ENCODE assay signal across 26 cellular contexts in the genomic region with DNA sequence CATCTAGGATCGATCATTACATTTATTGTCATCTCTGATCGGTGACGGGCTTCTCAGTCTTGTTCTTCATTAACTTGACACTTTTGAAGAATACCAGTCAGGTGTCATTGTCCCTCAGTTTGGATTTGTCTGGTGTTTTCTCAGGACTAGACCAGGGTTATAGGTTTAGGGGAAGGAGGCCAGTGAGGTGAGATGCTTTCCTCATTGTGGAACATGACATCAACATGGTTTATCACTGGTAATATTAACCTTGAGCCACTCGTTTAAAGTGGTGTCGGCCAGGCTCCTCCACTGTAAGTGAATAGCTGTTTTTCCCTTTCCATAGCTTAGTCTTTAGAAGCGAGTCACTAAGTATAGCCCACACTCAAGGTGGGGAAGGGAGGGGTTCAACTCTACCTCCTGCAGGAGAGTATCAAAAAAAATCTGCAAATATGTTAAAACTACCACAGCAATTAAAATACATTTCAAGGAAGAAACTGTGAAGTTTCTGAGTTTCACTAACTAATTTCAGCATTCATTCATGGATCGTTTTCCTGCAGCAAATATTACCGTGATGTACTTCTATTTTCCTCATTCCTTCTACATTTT. TPM values are rescaled to one million over a fixed set of nuclear protein-coding genes. Genes with fewer than 3 reads are reported as not detected.
DNase-seq lines count a peak whose midpoint lies in the region; ATAC-seq, FAIRE-seq and TF ChIP-seq lines count a peak whose summit lies in the region.
"Had no signal": no experiment of that assay in that cellular context is flagged by ENCODE, and none has a peak within 500 bp of the region (broad histone marks: within the 10 kb centered on the region; RNA-seq: fewer than 3 reads in every experiment).

No MANE protein-coding gene starts in this region.

- H3K27ac Mint-ChIP-seq in progenitor cell of endocrine pancreas: peak overlapping the region; percentile 71
- H3K27ac Mint-ChIP-seq: CD14-positive monocyte; CD4-positive, alpha-beta T cell; HFFc6 had no signal

- peaks cover 4% of the 10 kb centered on the region for H3K4me1 Mint-ChIP-seq in progenitor cell of endocrine pancreas (ENCODE audit: low read depth)
- H3K4me1 Mint-ChIP-seq: CD8-positive, alpha-beta memory T cell had no signal

- H3K27ac ChIP-seq in HepG2 (ENCODE audit: extremely low read length, insufficient read depth, low read length): no peak overlapping the region
- H3K27ac ChIP-seq in right lobe of liver: no peak overlapping the region
- H3K27ac ChIP-seq in esophagus muscularis mucosa (replicated peaks in 1 of 4): no peak overlapping the region
- H3K27ac ChIP-seq: 22Rv1; BLaER1 treated with 17β-estradiol and CSF1 and Interleukin-3, amounts not matched to agents 10 nM and 100 nM; GM23248 had no signal

- peaks cover 65% of the 10 kb centered on the region for H3K36me3 Mint-ChIP-seq in progenitor cell of endocrine pancreas (ENCODE audit: insufficient read depth)

- peak; percentile 34 for ATAC-seq in Right ventricle myocardium superior (ENCODE audit: poor library complexity)
- no peak for ATAC-seq in HepG2
- no peak for ATAC-seq in right lobe of liver

- CTCF ChIA-PET in HepG2 (lab: Yijun Ruan, JAX; ENCODE audit: low intra/inter-chr PET ratio, low total read pairs): no interaction called here

- no peaks in the 10 kb centered on the region for H3K27me3 Mint-ChIP-seq in progenitor cell of endocrine pancreas
- H3K27me3 Mint-ChIP-seq: CD4-positive, alpha-beta T cell had no signal

- peaks cover 4 to 10% of the 10 kb centered on the region in 2 experiments; a peak in 3 of 5 replicates for H3K36me3 ChIP-seq in HepG2 (replicated peaks in 1 of 2; ENCODE audit: control insufficient read depth in 1 of 2, insufficient read depth in 2 of 2, low read length in 2 of 2)
- no peaks in the 10 kb centered on the region for H3K36me3 ChIP-seq in right lobe of liver
- no peaks in the 10 kb centered on the region for H3K36me3 ChIP-seq in esophagus muscularis mucosa
- H3K36me3 ChIP-seq: BE2C, HAP-1 had no signal

- no peak overlapping the region for H3K4me2 ChIP-seq in HepG2 (ENCODE audit: low read depth, low read length)

- H3K4me3 ChIP-seq in HepG2 (replicated peaks in 1 of 3; ENCODE audit: insufficient read depth in 1 of 3, low read depth in 2 of 3, low read length in 3 of 3): no peak overlapping the region
- no peak overlapping the region for H3K4me3 ChIP-seq in right lobe of liver
- H3K4me3 ChIP-seq in esophagus muscularis mucosa: no peak overlapping the region
- H3K4me3 ChIP-seq: BLaER1 treated with 17β-estradiol and CSF1 and Interleukin-3, amounts not matched to agents 10 nM and 100 nM; GM23248; HAP-1 had no signal

- DNase-seq in Right ventricle myocardium superior (no peak), cardiac septum (ENCODE audit: low spot score) (no peak), HepG2 (ENCODE audit: low spot score) (no peak), right lobe of liver (no peak), esophagus muscularis mucosa (ENCODE audit: extremely low spot score) (peak; percentile 34), progenitor cell of endocrine pancreas (ENCODE audit: low spot score, unreplicated experiment) (no peak), NCI-H146 (lab: John Stamatoyannopoulos, UW) (no peak), activated T-cell treated with anti-CD3 and anti-CD28 coated beads for 4 hours (no peak)
- DNase-seq: AML-193; BE2C; CD4-positive, alpha-beta T cell; CD8-positive, alpha-beta memory T cell; DMS 273 treated with DMSO at 0.1 percent for 48 hours; DMS79; GF-D8; GM23248; HFFc6 had no signal

- BruUV-seq in HepG2 (replicated peaks; lab: Mats Ljungman, UMichigan): no TSS peak

- no peak overlapping the region for H3K9ac ChIP-seq in HepG2 (ENCODE audit: insufficient read depth, low read depth, low read length)
- H3K9ac ChIP-seq: BLaER1 treated with 17β-estradiol and CSF1 and Interleukin-3, amounts not matched to agents 10 nM and 100 nM; GM23248 had no signal

- H3K9me3 ChIP-seq in HepG2 (ENCODE audit: low read length): peaks cover 25% of the 10 kb centered on the region
- peaks cover 0 to 4% (median 0%) of the 10 kb centered on the region in 4 donors for H3K9me3 ChIP-seq in right lobe of liver
- H3K9me3 ChIP-seq in esophagus muscularis mucosa: peaks cover 0 to 57% (median 19%) of the 10 kb centered on the region in 4 donors
- H3K9me3 ChIP-seq: BE2C, HAP-1 had no signal

- in situ Hi-C loops in HepG2 (cut with HindIII; ENCODE audit: extremely low pct_ligation_motif_present, low pct_unique_long_range_greater_than_20kb): no loop called here

- H3K79me2 ChIP-seq in HepG2 (ENCODE audit: insufficient read depth, low read length): no peaks in the 10 kb centered on the region

- no peak for TF ChIP-seq CTCF in HepG2 (CRISPR knock-in tag; IDR thresholded peaks at IDR 0.05)
- no peak for TF ChIP-seq CTCF in right lobe of liver (IDR thresholded peaks at IDR 0.05)
- no peak for TF ChIP-seq CTCF in esophagus muscularis mucosa (IDR thresholded peaks at IDR 0.05)
- no peak for TF ChIP-seq CTCF in progenitor cell of endocrine pancreas (IDR thresholded peaks at IDR 0.05; ENCODE audit: unreplicated experiment)

- FAIRE-seq in HepG2 (lab: Jason Lieb, UNC): no peak
- FAIRE-seq: A204.1, D721Med, GM12891, GM18507, H1 had no signal

- TF ChIP-seq RAD21 in HepG2 (CRISPR knock-in tag; IDR thresholded peaks at IDR 0.05): no peak

- WGBS in HepG2 (ENCODE audit: low lambda C conversion rate): 96% methylated on average over 8 of the region's 8 CpGs
- 85% methylated on average over 7 of the region's 8 CpGs for WGBS in right lobe of liver (ENCODE audit: insufficient coverage, low coverage, low lambda C conversion rate, missing lambda C conversion rate)
- 93% methylated on average over 8 of the region's 8 CpGs for WGBS in esophagus muscularis mucosa

- peaks cover 59% of the 10 kb centered on the region for H4K20me1 ChIP-seq in HepG2 (ENCODE audit: insufficient read depth, low read length)
- H4K20me1 ChIP-seq: BLaER1 treated with 17β-estradiol and CSF1 and Interleukin-3, amounts not matched to agents 10 nM and 100 nM had no signal

- H3K4me1 ChIP-seq in HepG2 (ENCODE audit: insufficient read depth, low read length): peaks cover 13% of the 10 kb centered on the region
- H3K4me1 ChIP-seq in right lobe of liver: no peaks in the 10 kb centered on the region
- no peaks in the 10 kb centered on the region for H3K4me1 ChIP-seq in esophagus muscularis mucosa
- H3K4me1 ChIP-seq: BE2C, HAP-1 had no signal

- POLR2A ChIA-PET in HepG2 (lab: Yijun Ruan, JAX): interaction anchor here (1.1 to 1.7 kb wide), 2 partner anchors 94 kb away, joined by 3 to 4 read pairs; no protein-coding TSS in a partner anchor

- no peak overlapping the region for H3K4me3 Mint-ChIP-seq in progenitor cell of endocrine pancreas (ENCODE audit: low read depth)
- H3K4me3 Mint-ChIP-seq: CD14-positive monocyte; CD4-positive, alpha-beta T cell; CD8-positive, alpha-beta memory T cell; HFFc6 had no signal

- intact Hi-C loops in Right ventricle myocardium superior (cut with DNase I) (no loop called here), cardiac septum (cut with DNase I) (no loop called here), HepG2 (cut with micrococcal nuclease; ENCODE audit: unreplicated experiment) (loop anchor here (2.0 kb wide), 2 partner anchors 95 to 231 kb away; no protein-coding TSS in a partner anchor), right lobe of liver (cut with DNase I) (no loop called here), esophagus muscularis mucosa (cut with DNase I) (no loop called here)

- no peak for TF ChIP-seq EP300 in HepG2 (IDR thresholded peaks at IDR 0.05; ENCODE audit: low read depth in 2 of 2, low read length in 2 of 2)
- TF ChIP-seq EP300 in HepG2 (CRISPR knock-in tag; IDR thresholded peaks at IDR 0.05; ENCODE audit: borderline replicate concordance): no peak
- no peak for TF ChIP-seq EP300 in esophagus muscularis mucosa (IDR thresholded peaks at IDR 0.05)

- peaks cover 30% of the 10 kb centered on the region for H3K9me3 Mint-ChIP-seq in progenitor cell of endocrine pancreas (ENCODE audit: low read depth)
- H3K9me3 Mint-ChIP-seq: CD4-positive, alpha-beta T cell had no signal

- H2AFZ ChIP-seq in HepG2 (ENCODE audit: low read length): no peak overlapping the region
- H2AFZ ChIP-seq: GM23248 had no signal

- TF ChIP-seq POLR2A in HepG2 (IDR thresholded peaks at IDR 0.05; ENCODE audit: insufficient read depth in 1 of 2, low read depth in 2 of 2, low read length in 2 of 2) (0 out of 4 replicates have a peak, but pooled peaks of 1 of the 2 experiments have one; percentile 21), right lobe of liver (IDR thresholded peaks at IDR 0.05) (no peak), esophagus muscularis mucosa (IDR thresholded peaks at IDR 0.05; ENCODE audit: low read depth) (no peak)

- H3K27me3 ChIP-seq in HepG2 (ENCODE audit: control insufficient read depth in 1 of 2, insufficient read depth in 2 of 2, low read length in 2 of 2) (no peaks in the 10 kb centered on the region), right lobe of liver (no peaks in the 10 kb centered on the region), esophagus muscularis mucosa (no peaks in the 10 kb centered on the region)
- H3K27me3 ChIP-seq: BE2C; BLaER1 treated with 17β-estradiol and CSF1 and Interleukin-3, amounts not matched to agents 10 nM and 100 nM had no signal

RNA-seq across cellular contexts. Expression of gene KCNQ1OT1, which starts 42.0 kb away (rescaled TPM):
- 0.35 TPM for total RNA-seq in Right ventricle myocardium superior
- 0.57 TPM for total RNA-seq in cardiac septum
- total RNA-seq in HepG2 (2016; rRNA removed; fragmentation: Illumina TruSeq; extraction: Trizol): 2.5 and 18.9 TPM in 2 replicates
- 0.30 and 0.35 TPM in 2 replicates for total RNA-seq in HepG2 (2016; cell fraction: cytosol; rRNA removed; fragmentation: Illumina TruSeq; extraction: Trizol; ENCODE audit: low read depth)
- total RNA-seq in HepG2 (2016; cell fraction: insoluble cytoplasmic fraction; rRNA removed; fragmentation: Illumina TruSeq; extraction: Trizol): 2.0 and 16.5 TPM in 2 replicates
- total RNA-seq in HepG2 (2016; cell fraction: membrane; rRNA removed; fragmentation: Illumina TruSeq; extraction: Trizol): 0.90 and 1.1 TPM in 2 replicates
- 66.8 and 83.4 TPM in 2 replicates for total RNA-seq in HepG2 (2016; cell fraction: nucleus; rRNA removed; fragmentation: Illumina TruSeq; extraction: Trizol)
- polyA plus RNA-seq in HepG2 (2011; rRNA removed): 1.3 TPM in 2 replicates
- 0.05 TPM in 2 replicates for polyA plus RNA-seq in HepG2 (2011; cell fraction: cytosol; rRNA removed)
- polyA plus RNA-seq in HepG2 (2011; cell fraction: nucleus; rRNA removed): 11.8 and 14.7 TPM in 2 replicates
- polyA plus RNA-seq in HepG2 (2012): 1.9 and 2.0 TPM in 2 replicates
- polyA plus RNA-seq in HepG2 (2016; cell fraction: cytosol; fragmentation: Illumina TruSeq; extraction: Trizol; ENCODE audit: low read depth): 0.01 and 0.02 TPM in 2 replicates
- polyA plus RNA-seq in HepG2 (2016; cell fraction: insoluble cytoplasmic fraction; fragmentation: Illumina TruSeq; extraction: Trizol; ENCODE audit: low read depth): 0.15 and 0.17 TPM in 2 replicates
- 0.03 and 0.06 TPM in 2 replicates for polyA plus RNA-seq in HepG2 (2016; cell fraction: membrane; fragmentation: Illumina TruSeq; extraction: Trizol; ENCODE audit: low read depth)
- 8.4 and 10.5 TPM in 2 replicates for polyA plus RNA-seq in HepG2 (2016; cell fraction: nucleus; fragmentation: Illumina TruSeq; extraction: Trizol; ENCODE audit: insufficient read depth, low read depth)
- polyA minus RNA-seq in HepG2 (2011; rRNA and poly(A)+ RNA removed; ENCODE audit: low replicate concordance): 0.05 and 36.1 TPM in 2 replicates
- polyA minus RNA-seq in HepG2 (2011; cell fraction: cytosol; rRNA and poly(A)+ RNA removed): 0.79 and 0.97 TPM in 2 replicates
- 112 and 125 TPM in 2 replicates for polyA minus RNA-seq in HepG2 (2011; cell fraction: nucleus; rRNA and poly(A)+ RNA removed)
- 1 to 10 TPM in 2 of 6 experiments, under 1 TPM in 4; 0.37 to 1.7 (median 0.60) TPM for total RNA-seq in right lobe of liver
- total RNA-seq in esophagus muscularis mucosa: 1 to 10 TPM in 2 of 4 donors, under 1 TPM in 2; 0.66 to 2.5 (median 1.3) TPM
- total RNA-seq in progenitor cell of endocrine pancreas: 18.0 and 18.7 TPM in 2 replicates
